In the genomic region with DNA sequence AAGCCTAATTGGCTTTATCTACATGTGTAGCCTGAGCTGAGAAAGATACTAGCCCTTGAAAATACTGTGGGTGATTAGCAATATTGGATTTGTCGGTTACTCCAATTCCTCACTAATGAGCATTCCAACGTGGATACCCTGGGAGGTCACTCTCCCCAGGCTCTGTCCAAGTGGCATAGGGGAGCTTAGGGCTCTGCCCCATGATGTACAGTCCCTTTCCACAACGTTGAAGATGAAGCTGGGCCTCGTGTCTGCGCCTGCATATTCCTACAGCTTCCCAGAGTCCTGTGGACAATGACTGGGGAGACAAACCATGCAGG, we compare ENCODE assay signal across 8 cellular contexts. TPM values are rescaled to one million over a fixed set of nuclear protein-coding genes. Genes with fewer than 3 reads are reported as not detected.
DNase-seq lines count a peak whose midpoint lies in the region; ATAC-seq, FAIRE-seq and TF ChIP-seq lines count a peak whose summit lies in the region.

No MANE protein-coding gene starts in this region.

- peaks cover 70% of the 10 kb centered on the region for H3K36me3 Mint-ChIP-seq in activated T-helper 1 cell treated with anti-CD3 and anti-CD28 coated beads, Interleukin-12 subunit alpha, Interleukin-12 subunit beta, Interleukin-2, Interleukin-4 antibody, amounts not matched to agents 30 ng/mL and 10 ng/mL and 1 ng/mL, durations not matched to agents 14 hours and 24 hours and 36 hours (ENCODE audit: low read depth)
- peaks cover 51% of the 10 kb centered on the region for H3K36me3 Mint-ChIP-seq in type B pancreatic cell

- intact Hi-C loops in activated T-helper 1 cell treated with anti-CD3 and anti-CD28 coated beads, Interleukin-12 subunit alpha, Interleukin-12 subunit beta, Interleukin-2, Interleukin-4 antibody, amounts not matched to agents 30 ng/mL and 10 ng/mL and 1 ng/mL, durations not matched to agents 14 hours and 24 hours and 36 hours (cut with micrococcal nuclease) = loop anchor here (10.0 kb wide), 1 partner anchor 676 kb away; the partner anchor contains the start of gene SRSF4

- no peaks in the 10 kb centered on the region for H3K27me3 ChIP-seq in keratinocyte (ENCODE audit: control insufficient read depth, extremely low read depth, insufficient read depth, low read length)

- H3K9me3 Mint-ChIP-seq in activated T-helper 1 cell treated with anti-CD3 and anti-CD28 coated beads, Interleukin-12 subunit alpha, Interleukin-12 subunit beta, Interleukin-2, Interleukin-4 antibody, amounts not matched to agents 30 ng/mL and 10 ng/mL and 1 ng/mL, durations not matched to agents 14 hours and 24 hours and 36 hours = no peaks in the 10 kb centered on the region
- no peaks in the 10 kb centered on the region for H3K9me3 Mint-ChIP-seq in type B pancreatic cell

- H3K36me3 ChIP-seq in keratinocyte (ENCODE audit: control insufficient read depth in 2 of 2, extremely low read depth in 1 of 2, insufficient read depth in 2 of 2, low read length in 2 of 2) = peaks cover 30 to 50% of the 10 kb centered on the region in 2 experiments

- peaks cover 7% of the 10 kb centered on the region for H3K27me3 Mint-ChIP-seq in activated T-helper 1 cell treated with anti-CD3 and anti-CD28 coated beads, Interleukin-12 subunit alpha, Interleukin-12 subunit beta, Interleukin-2, Interleukin-4 antibody, amounts not matched to agents 30 ng/mL and 10 ng/mL and 1 ng/mL, durations not matched to agents 14 hours and 24 hours and 36 hours (ENCODE audit: insufficient read depth)
- H3K27me3 Mint-ChIP-seq in type B pancreatic cell = peaks cover 3% of the 10 kb centered on the region

- H3K27ac ChIP-seq in keratinocyte (ENCODE audit: control insufficient read depth, insufficient read depth, low read length) = peak overlapping the region; percentile 86

- peak overlapping the region; percentile 100 for H3K4me3 Mint-ChIP-seq in activated T-helper 1 cell treated with anti-CD3 and anti-CD28 coated beads, Interleukin-12 subunit alpha, Interleukin-12 subunit beta, Interleukin-2, Interleukin-4 antibody, amounts not matched to agents 30 ng/mL and 10 ng/mL and 1 ng/mL, durations not matched to agents 14 hours and 24 hours and 36 hours
- peak overlapping the region; percentile 97 for H3K4me3 Mint-ChIP-seq in type B pancreatic cell

- peaks cover 19% of the 10 kb centered on the region for H3K4me1 ChIP-seq in keratinocyte (ENCODE audit: control insufficient read depth, extremely low read depth, insufficient read depth, low read length)

- peaks cover 24% of the 10 kb centered on the region for H4K20me1 ChIP-seq in keratinocyte (ENCODE audit: control insufficient read depth, extremely low read depth, insufficient read depth, low read length)

- no peak for TF ChIP-seq CTCF in keratinocyte (optimal IDR thresholded peaks at IDR 0.05 in 1 of 3, IDR thresholded peaks at IDR 0.05 in 1 of 3, conservative IDR thresholded peaks at IDR 0.05 in 1 of 3; ENCODE audit: extremely low read depth in 1 of 3, insufficient read depth in 2 of 3, low read length in 3 of 3)
- no peak for TF ChIP-seq CTCF in type B pancreatic cell (conservative IDR thresholded peaks at IDR 0.05)

- H3K4me2 ChIP-seq in keratinocyte (ENCODE audit: control insufficient read depth, extremely low read depth, insufficient read depth, low read depth, low read length) = peak overlapping the region; percentile 98

- peaks cover 27% of the 10 kb centered on the region for H3K79me2 ChIP-seq in keratinocyte (ENCODE audit: control insufficient read depth, insufficient read depth, low read length)

- peaks cover 47% of the 10 kb centered on the region for H3K4me1 Mint-ChIP-seq in activated T-helper 1 cell treated with anti-CD3 and anti-CD28 coated beads, Interleukin-12 subunit alpha, Interleukin-12 subunit beta, Interleukin-2, Interleukin-4 antibody, amounts not matched to agents 30 ng/mL and 10 ng/mL and 1 ng/mL, durations not matched to agents 14 hours and 24 hours and 36 hours (ENCODE audit: low read depth)
- H3K4me1 Mint-ChIP-seq in type B pancreatic cell (ENCODE audit: unreplicated experiment) = peaks cover 36% of the 10 kb centered on the region

- H3K4me3 ChIP-seq in keratinocyte (ENCODE audit: control insufficient read depth in 2 of 3, extremely low read depth in 1 of 3, insufficient read depth in 2 of 3, low read depth in 1 of 3, low read length in 3 of 3) = peak overlapping the region; percentile 69 to 87 (median 73)

- no peaks in the 10 kb centered on the region for H3K9me1 ChIP-seq in keratinocyte (ENCODE audit: control insufficient read depth, extremely low read depth, insufficient read depth, low read length)

- no peak for FAIRE-seq in keratinocyte (lab: Jason Lieb, UNC)

- DNase-seq in activated T-cell treated with anti-CD3 and anti-CD28 coated beads for 48 hours (ENCODE audit: low read depth) (peak; percentile 16), activated T-cell treated with anti-CD3 and anti-CD28 coated beads for 4 hours (no peak), keratinocyte (ENCODE audit: low read depth, low spot score) (no peak), type B pancreatic cell (ENCODE audit: extremely low spot score, unreplicated experiment) (no peak), NCI-H69 (lab: John Stamatoyannopoulos, UW) (no peak), ecto neural progenitor cell (ENCODE audit: low spot score) (no peak)
- no peak for DNase-seq in activated T-helper 1 cell treated with anti-CD3 and anti-CD28 coated beads, Interleukin-12 subunit alpha, Interleukin-12 subunit beta, Interleukin-2, Interleukin-4 antibody, amounts not matched to agents 30 ng/mL and 10 ng/mL and 1 ng/mL, durations not matched to agents 14 hours and 24 hours and 36 hours (ENCODE audit: low spot score)

- peak overlapping the region; percentile 98 for H3K9ac ChIP-seq in keratinocyte (ENCODE audit: control insufficient read depth, extremely low read depth, insufficient read depth, low read length)

- no peak overlapping the region for H2AFZ ChIP-seq in keratinocyte (ENCODE audit: control insufficient read depth, low read length)

- H3K27ac Mint-ChIP-seq in activated T-helper 1 cell treated with anti-CD3 and anti-CD28 coated beads, Interleukin-12 subunit alpha, Interleukin-12 subunit beta, Interleukin-2, Interleukin-4 antibody, amounts not matched to agents 30 ng/mL and 10 ng/mL and 1 ng/mL, durations not matched to agents 14 hours and 24 hours and 36 hours = peak overlapping the region; percentile 97
- H3K27ac Mint-ChIP-seq in type B pancreatic cell = peak overlapping the region; percentile 98

- dilution Hi-C loops in keratinocyte (cut with MboI; ENCODE audit: extremely low pct_ligation_motif_present, low sequenced_read_pairs) = no loop called here

- no peaks in the 10 kb centered on the region for H3K9me3 ChIP-seq in keratinocyte (ENCODE audit: control insufficient read depth, low read depth, low read length)

- no peak for ATAC-seq in GM18520 (IDR thresholded peaks at IDR 0.05; ENCODE audit: unreplicated experiment)

RNA-seq across cellular contexts. Expression of gene RCC1, which starts 2.6 kb away (rescaled TPM):
- 130 and 135 TPM in 2 replicates for total RNA-seq in activated T-helper 1 cell treated with anti-CD3 and anti-CD28 coated beads, Interleukin-12 subunit alpha, Interleukin-12 subunit beta, Interleukin-2, Interleukin-4 antibody, amounts not matched to agents 30 ng/mL and 10 ng/mL and 1 ng/mL, durations not matched to agents 14 hours and 24 hours and 36 hours
- 23.8 to 45.8 TPM (median 38.6 TPM) in 3 replicates for polyA plus RNA-seq in keratinocyte
- polyA plus RNA-seq in keratinocyte (2011; ENCODE audit: low read depth) = 30.4 TPM
- polyA plus RNA-seq in keratinocyte (2011; cell fraction: cytosol; rRNA removed) = 23.9 and 27.2 TPM in 2 replicates
- polyA plus RNA-seq in keratinocyte (2011; cell fraction: nucleus; rRNA removed) = 28.8 and 29.7 TPM in 2 replicates
- 45.0 and 52.8 TPM in 2 replicates for polyA plus RNA-seq in keratinocyte (2012; ENCODE audit: low replicate concordance)
- 25.6 to 61.5 TPM (median 53.6 TPM) in 3 replicates for polyA minus RNA-seq in keratinocyte
- 31.5 TPM for polyA minus RNA-seq in keratinocyte (2011; cell fraction: cytosol; rRNA and poly(A)+ RNA removed)
- polyA minus RNA-seq in keratinocyte (2011; cell fraction: nucleus; rRNA and poly(A)+ RNA removed) = 16.9 and 20.2 TPM in 2 replicates
- total RNA-seq in type B pancreatic cell (ENCODE audit: low replicate concordance) = 38.8 and 46.5 TPM in 2 replicates

RNA-seq across cellular contexts. Expression of gene TRNAU1AP, which starts 44.5 kb away (rescaled TPM):
- total RNA-seq in activated T-helper 1 cell treated with anti-CD3 and anti-CD28 coated beads, Interleukin-12 subunit alpha, Interleukin-12 subunit beta, Interleukin-2, Interleukin-4 antibody, amounts not matched to agents 30 ng/mL and 10 ng/mL and 1 ng/mL, durations not matched to agents 14 hours and 24 hours and 36 hours = 40.2 and 41.0 TPM in 2 replicates
- 28.9 to 43.5 TPM (median 40.4 TPM) in 3 replicates for polyA plus RNA-seq in keratinocyte
- 20.9 TPM for polyA plus RNA-seq in keratinocyte (2011; ENCODE audit: low read depth)
- 23.1 and 27.7 TPM in 2 replicates for polyA plus RNA-seq in keratinocyte (2011; cell fraction: cytosol; rRNA removed)
- polyA plus RNA-seq in keratinocyte (2011; cell fraction: nucleus; rRNA removed) = 33.8 and 34.5 TPM in 2 replicates
- 25.7 and 31.9 TPM in 2 replicates for polyA plus RNA-seq in keratinocyte (2012; ENCODE audit: low replicate concordance)
- polyA minus RNA-seq in keratinocyte = 10.1 to 19.9 TPM (median 11.8 TPM) in 3 replicates
- polyA minus RNA-seq in keratinocyte (2011; cell fraction: cytosol; rRNA and poly(A)+ RNA removed) = 5.6 TPM
- polyA minus RNA-seq in keratinocyte (2011; cell fraction: nucleus; rRNA and poly(A)+ RNA removed) = 8.3 and 10.3 TPM in 2 replicates
- total RNA-seq in type B pancreatic cell (ENCODE audit: low replicate concordance) = 26.9 and 33.7 TPM in 2 replicates
